Comparison of ENCODE assay signal across 21 cellular contexts in genomic region chr1:29083318-29084195, GRCh38. TPM values are rescaled to one million over a fixed set of nuclear protein-coding genes. Genes with fewer than 3 reads are reported as not detected.
DNase-seq lines count a peak whose midpoint lies in the region; ATAC-seq, FAIRE-seq and TF ChIP-seq lines count a peak whose summit lies in the region.
"Had no signal": no experiment of that assay in that cellular context is flagged by ENCODE, and none has a peak within 500 bp of the region (broad histone marks: within the 10 kb centered on the region; RNA-seq: fewer than 3 reads in every experiment).

No MANE protein-coding gene starts in this region.

- H3K27ac ChIP-seq in ovary: no peak overlapping the region
- H3K27ac ChIP-seq: BLaER1, coronary artery, epithelial cell of prostate, gastrocnemius medialis, RWPE1 had no signal

- H3K4me1 ChIP-seq in ovary (ENCODE audit: insufficient read depth): no peaks in the 10 kb centered on the region
- H3K4me1 ChIP-seq: BLaER1, gastrocnemius medialis had no signal

- TF ChIP-seq POLR2A in GM12892 (IDR thresholded peaks at IDR 0.05; ENCODE audit: low read depth, low read length): no peak
- TF ChIP-seq POLR2A in ovary (IDR thresholded peaks at IDR 0.05): no peak

- peak overlapping the region; percentile 9 for H3K27ac Mint-ChIP-seq in activated T-helper 17 cell treated with anti-CD3 and anti-CD28 coated beads, Interleukin-2, amount 50 U/mL, for 72 hours
- H3K27ac Mint-ChIP-seq: activated naive CD8-positive, alpha-beta T cell treated with anti-CD3 and anti-CD28 coated beads, Interleukin-2, amount 10 ng/mL, durations not matched to agents 7 days and 5 days; T-cell had no signal

- no peaks in the 10 kb centered on the region for H3K9me3 Mint-ChIP-seq in activated T-helper 17 cell treated with anti-CD3 and anti-CD28 coated beads, Interleukin-2, amount 50 U/mL, for 72 hours
- H3K9me3 Mint-ChIP-seq: activated naive CD8-positive, alpha-beta T cell treated with anti-CD3 and anti-CD28 coated beads, Interleukin-2, amount 10 ng/mL, durations not matched to agents 7 days and 5 days; brain; T-cell had no signal

- WGBS in ovary, 3 donors: 35 to 40% (median 39%) methylated on average over 3 of the region's 3 CpGs

- no peaks in the 10 kb centered on the region for H3K27me3 ChIP-seq in BJ (ENCODE audit: control insufficient read depth, insufficient read depth, low read length)
- no peaks in the 10 kb centered on the region for H3K27me3 ChIP-seq in ovary
- H3K27me3 ChIP-seq: BLaER1, gastrocnemius medialis had no signal

- peak; percentile 4 for DNase-seq in BJ (ENCODE audit: low read depth)
- no peak for DNase-seq in GM12892 (ENCODE audit: insufficient read length)
- DNase-seq in ovary: no peak
- DNase-seq in NCI-H1694 treated with DMSO at 0.1 percent for 48 hours (lab: John Stamatoyannopoulos, UW): no peak
- DNase-seq in effector CD4-positive, alpha-beta T cell: no peak
- no peak for DNase-seq in foreskin melanocyte
- DNase-seq: activated naive CD8-positive, alpha-beta T cell treated with anti-CD3 and anti-CD28 coated beads, Interleukin-2, amount 10 ng/mL, durations not matched to agents 7 days and 5 days; DMS 273 treated with DMSO at 0.1 percent for 48 hours; gastrocnemius medialis; NCI-H1417 treated with DMSO at 0.1 percent for 48 hours; NK-92 treated with Interleukin-12 subunit alpha and Interleukin-12 subunit beta, amount 100 ng/mL, for 24 hours; stimulated activated CD4-positive, alpha-beta T cell treated with anti-CD3 and anti-CD28 coated beads, Interleukin-2, amount 100 ng/mL, for 48 hours; substantia nigra; T-cell had no signal

- intact Hi-C loops in ovary (cut with DNase I): no loop called here

- H3K4me3 Mint-ChIP-seq in activated T-helper 17 cell treated with anti-CD3 and anti-CD28 coated beads, Interleukin-2, amount 50 U/mL, for 72 hours: no peak overlapping the region
- H3K4me3 Mint-ChIP-seq: activated naive CD8-positive, alpha-beta T cell treated with anti-CD3 and anti-CD28 coated beads, Interleukin-2, amount 10 ng/mL, durations not matched to agents 7 days and 5 days; brain; T-cell had no signal

- no peak for TF ChIP-seq EP300 in ovary (IDR thresholded peaks at IDR 0.05)

- ATAC-seq in activated T-helper 17 cell treated with anti-CD3 and anti-CD28 coated beads, Interleukin-2, amount 50 U/mL, for 72 hours (replicated peaks): no peak
- ATAC-seq: gastrocnemius medialis, T-cell had no signal

- H3K9me3 ChIP-seq in ovary: no peaks in the 10 kb centered on the region
- H3K9me3 ChIP-seq: BLaER1, gastrocnemius medialis had no signal

- H3K27me3 Mint-ChIP-seq in activated T-helper 17 cell treated with anti-CD3 and anti-CD28 coated beads, Interleukin-2, amount 50 U/mL, for 72 hours: no peaks in the 10 kb centered on the region
- H3K27me3 Mint-ChIP-seq: activated naive CD8-positive, alpha-beta T cell treated with anti-CD3 and anti-CD28 coated beads, Interleukin-2, amount 10 ng/mL, durations not matched to agents 7 days and 5 days; brain; T-cell had no signal

- H3K36me3 Mint-ChIP-seq in activated T-helper 17 cell treated with anti-CD3 and anti-CD28 coated beads, Interleukin-2, amount 50 U/mL, for 72 hours (ENCODE audit: low read depth): peaks cover 41% of the 10 kb centered on the region
- H3K36me3 Mint-ChIP-seq: brain had no signal

- CTCF ChIA-PET in BJ (lab: Yijun Ruan, JAX): interaction anchor here (1.2 kb wide), 1 partner anchor 206 kb away, joined by 4 read pairs; no protein-coding TSS in a partner anchor

- no peaks in the 10 kb centered on the region for H3K36me3 ChIP-seq in BJ (ENCODE audit: control insufficient read depth, insufficient read depth, low read length)
- no peaks in the 10 kb centered on the region for H3K36me3 ChIP-seq in ovary
- H3K36me3 ChIP-seq: gastrocnemius medialis had no signal

- H3K4me3 ChIP-seq in BJ (ENCODE audit: low read depth, low read length) (no peak overlapping the region), ovary (peak overlapping the region; percentile 24)
- H3K4me3 ChIP-seq: BLaER1, coronary artery, gastrocnemius medialis had no signal

- TF ChIP-seq CTCF in BJ (IDR thresholded peaks at IDR 0.05; ENCODE audit: insufficient read depth, low read depth, low read length) (no peak), ovary (IDR thresholded peaks at IDR 0.05) (no peak)

- peak; percentile 54 for FAIRE-seq in GM12892 (lab: Jason Lieb, UNC)
- FAIRE-seq: HTR-8/SVneo had no signal

- POLR2A ChIA-PET in BJ (lab: Charles Lee): interaction anchor here (0.5 kb wide), 1 partner anchor 90 kb away, joined by 10 read pairs; no protein-coding TSS in a partner anchor

- H3K4me1 Mint-ChIP-seq in activated T-helper 17 cell treated with anti-CD3 and anti-CD28 coated beads, Interleukin-2, amount 50 U/mL, for 72 hours: no peaks in the 10 kb centered on the region
- H3K4me1 Mint-ChIP-seq: brain, T-cell had no signal

RNA-seq across cellular contexts. Expression of gene TMEM200B, which starts 40.1 kb away (rescaled TPM):
- polyA plus RNA-seq in BJ (2011; rRNA removed) (16.3 and 18.8 TPM in 2 replicates), ovary (10 to 100 TPM; 22.6 to 26.3 TPM)
- 6.6 and 6.8 TPM in 2 replicates for polyA minus RNA-seq in BJ (2011; rRNA and poly(A)+ RNA removed)
- 0.11 TPM for polyA plus RNA-seq in GM12892 (2012; ENCODE audit: missing spikeins)
- total RNA-seq in activated T-helper 17 cell treated with anti-CD3 and anti-CD28 coated beads, Interleukin-2, amount 50 U/mL, for 72 hours: 1 to 10 TPM in 1 of 2 donors, not detected in 1; 1.1 TPM
- 10 to 100 TPM; 16.2 to 65.9 (median 32.6) TPM for total RNA-seq in ovary
- total RNA-seq: activated naive CD8-positive, alpha-beta T cell treated with anti-CD3 and anti-CD28 coated beads, Interleukin-2, amount 10 ng/mL, durations not matched to agents 7 days and 5 days had no signal

Comparison
In these comparisons a context has a peak if more than half of its experiments do, and no peak if none do; other contexts are left out.
1. RNA of gene TMEM200B, which starts 40.1 kb away (total RNA-seq): 16.2 to 65.9 TPM in ovary; 1.1 TPM in activated T-helper 17 cell treated with anti-CD3 and anti-CD28 coated beads, Interleukin-2, amount 50 U/mL, for 72 hours; every median in the first group is over 4 times any median in the second.